8 cellular contexts compared by ENCODE assay signal in the genomic region with DNA sequence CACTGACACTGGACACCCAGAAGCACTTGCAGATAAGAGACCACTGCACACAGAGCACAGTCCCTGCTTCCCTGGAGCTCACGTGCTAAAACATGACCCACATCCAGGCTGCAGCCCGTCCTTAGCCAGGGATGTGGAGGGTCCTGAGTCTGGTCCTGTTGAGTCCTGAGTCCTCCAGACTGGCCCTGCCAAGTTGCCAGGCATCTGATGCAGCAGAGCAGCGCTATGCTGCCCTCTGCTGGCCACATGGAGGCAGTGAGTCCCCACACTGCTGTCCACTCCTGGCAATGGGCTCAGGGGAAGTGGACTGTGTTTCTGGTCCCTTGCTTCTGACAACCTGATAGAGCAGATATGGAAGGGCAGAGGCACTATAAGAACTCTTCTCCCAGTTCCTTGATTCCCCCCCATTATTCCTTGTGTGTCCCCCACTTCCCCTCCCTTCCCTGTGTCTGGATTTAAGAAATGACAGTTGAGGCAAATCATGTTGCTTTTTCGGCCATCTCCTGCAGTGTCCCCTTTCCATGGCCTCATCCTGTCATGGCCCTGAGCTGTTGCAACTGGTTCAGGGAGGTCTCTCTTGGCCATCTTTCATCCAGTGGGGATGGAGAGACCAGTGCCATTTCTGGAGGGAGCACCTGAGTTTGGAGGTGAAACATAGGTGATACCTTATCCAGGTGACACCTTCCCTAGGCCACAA.
DNase-seq lines count a peak whose midpoint lies in the region; ATAC-seq lines count a peak whose summit lies in the region.

No MANE protein-coding gene starts in this region.

- in situ Hi-C loops in G401 (cut with HindIII; ENCODE audit: low sequenced_read_pairs): no loop called here

- DNase-seq in G401 (ENCODE audit: low spot score): peak; percentile 79
- peak; percentile 41 for DNase-seq in NCI-H226
- peak; percentile 53 to 54 for DNase-seq in activated CD4-positive, alpha-beta T cell treated with anti-CD3 and anti-CD28 coated beads for 24 hours (ENCODE audit: low read depth in 2 of 2)
- DNase-seq in cerebellum (ENCODE audit: low spot score): peak; percentile 71
- peak; percentile 87 for DNase-seq in left kidney (ENCODE audit: low read depth, low spot score)
- DNase-seq in stimulated activated CD4-positive, alpha-beta T cell treated with anti-CD3 and anti-CD28 coated beads, Interleukin-2, amount 100 ng/mL, for 48 hours: peak; percentile 70 to 77

- ATAC-seq in HG02642 (IDR thresholded peaks at IDR 0.05; ENCODE audit: poor library complexity, unreplicated experiment) (peak; percentile 57), HG02884 (IDR thresholded peaks at IDR 0.05; ENCODE audit: unreplicated experiment) (no peak)
